ENCODE assay signal across 2 cellular contexts in the genomic region with DNA sequence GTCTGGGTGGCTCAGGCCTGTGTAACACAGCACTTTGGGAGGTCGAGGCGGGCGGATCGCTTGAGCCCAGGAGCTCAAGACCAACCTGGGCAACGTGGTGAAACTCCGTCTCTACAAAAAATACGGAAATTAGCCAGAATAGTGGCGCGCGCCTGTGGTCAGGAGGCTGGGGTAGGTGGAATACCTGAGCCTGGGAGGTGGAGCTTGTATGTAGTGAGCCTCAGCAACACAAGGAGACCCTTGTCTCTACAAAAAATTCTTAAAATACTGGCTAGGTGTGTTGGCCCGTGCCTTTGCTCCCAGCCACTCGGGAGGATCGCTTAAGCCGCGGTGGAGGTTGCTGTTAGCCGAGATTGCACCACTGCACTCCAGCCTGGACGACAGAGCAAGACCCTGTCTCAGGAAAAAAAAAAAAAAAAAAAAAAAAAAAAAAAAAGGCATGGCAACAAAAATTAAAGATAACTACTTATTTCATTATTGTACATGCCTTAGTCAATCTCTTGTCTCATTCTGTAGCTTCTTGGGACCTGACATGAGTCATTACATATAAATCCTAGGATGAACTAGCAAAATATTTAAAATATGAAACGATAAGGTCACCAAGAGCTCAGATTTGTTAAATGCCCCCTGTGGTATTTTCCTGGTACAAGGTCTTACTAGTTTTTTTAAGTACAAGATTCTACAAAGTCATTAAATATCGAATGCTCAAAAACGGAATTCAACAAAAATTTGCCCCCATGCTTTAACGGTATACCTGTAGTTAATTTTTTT.
TF ChIP-seq lines count a peak whose summit lies in the region.

No MANE protein-coding gene starts in this region.

TF ChIP-seq in H1, 55 proteins besides CTCF, POLR2A, EP300 and RAD21:
- TF ChIP-seq KDM4A (IDR thresholded peaks at IDR 0.05; ENCODE audit: low read depth, low read length, severe bottlenecking) (no peak), BACH1 (IDR thresholded peaks at IDR 0.05; ENCODE audit: low read length) (no peak), GABPA (IDR thresholded peaks at IDR 0.05; ENCODE audit: borderline replicate concordance, insufficient read depth, low read length) (no peak), NRF1 (IDR thresholded peaks at IDR 0.05; ENCODE audit: low read depth, low read length) (no peak), GTF2F1 (IDR thresholded peaks at IDR 0.05; ENCODE audit: borderline replicate concordance, low read depth, low read length) (no peak), TAF1 (IDR thresholded peaks at IDR 0.05; ENCODE audit: low read depth, low read length) (peak; percentile 38; the same call in 1 of the 2 replicates), CHD1 (IDR thresholded peaks at IDR 0.05; ENCODE audit: low read depth, low read length) (0 out of 2 replicates have a peak, but pooled peaks have one; percentile 42), SUZ12 (IDR thresholded peaks at IDR 0.05; ENCODE audit: low read length) (no peak), POLR2AphosphoS5 (IDR thresholded peaks at IDR 0.05; ENCODE audit: low read depth, low read length) (no peak), SRF (IDR thresholded peaks at IDR 0.05; ENCODE audit: low read depth, low read length) (no peak)
- TF ChIP-seq, protein P1, sequence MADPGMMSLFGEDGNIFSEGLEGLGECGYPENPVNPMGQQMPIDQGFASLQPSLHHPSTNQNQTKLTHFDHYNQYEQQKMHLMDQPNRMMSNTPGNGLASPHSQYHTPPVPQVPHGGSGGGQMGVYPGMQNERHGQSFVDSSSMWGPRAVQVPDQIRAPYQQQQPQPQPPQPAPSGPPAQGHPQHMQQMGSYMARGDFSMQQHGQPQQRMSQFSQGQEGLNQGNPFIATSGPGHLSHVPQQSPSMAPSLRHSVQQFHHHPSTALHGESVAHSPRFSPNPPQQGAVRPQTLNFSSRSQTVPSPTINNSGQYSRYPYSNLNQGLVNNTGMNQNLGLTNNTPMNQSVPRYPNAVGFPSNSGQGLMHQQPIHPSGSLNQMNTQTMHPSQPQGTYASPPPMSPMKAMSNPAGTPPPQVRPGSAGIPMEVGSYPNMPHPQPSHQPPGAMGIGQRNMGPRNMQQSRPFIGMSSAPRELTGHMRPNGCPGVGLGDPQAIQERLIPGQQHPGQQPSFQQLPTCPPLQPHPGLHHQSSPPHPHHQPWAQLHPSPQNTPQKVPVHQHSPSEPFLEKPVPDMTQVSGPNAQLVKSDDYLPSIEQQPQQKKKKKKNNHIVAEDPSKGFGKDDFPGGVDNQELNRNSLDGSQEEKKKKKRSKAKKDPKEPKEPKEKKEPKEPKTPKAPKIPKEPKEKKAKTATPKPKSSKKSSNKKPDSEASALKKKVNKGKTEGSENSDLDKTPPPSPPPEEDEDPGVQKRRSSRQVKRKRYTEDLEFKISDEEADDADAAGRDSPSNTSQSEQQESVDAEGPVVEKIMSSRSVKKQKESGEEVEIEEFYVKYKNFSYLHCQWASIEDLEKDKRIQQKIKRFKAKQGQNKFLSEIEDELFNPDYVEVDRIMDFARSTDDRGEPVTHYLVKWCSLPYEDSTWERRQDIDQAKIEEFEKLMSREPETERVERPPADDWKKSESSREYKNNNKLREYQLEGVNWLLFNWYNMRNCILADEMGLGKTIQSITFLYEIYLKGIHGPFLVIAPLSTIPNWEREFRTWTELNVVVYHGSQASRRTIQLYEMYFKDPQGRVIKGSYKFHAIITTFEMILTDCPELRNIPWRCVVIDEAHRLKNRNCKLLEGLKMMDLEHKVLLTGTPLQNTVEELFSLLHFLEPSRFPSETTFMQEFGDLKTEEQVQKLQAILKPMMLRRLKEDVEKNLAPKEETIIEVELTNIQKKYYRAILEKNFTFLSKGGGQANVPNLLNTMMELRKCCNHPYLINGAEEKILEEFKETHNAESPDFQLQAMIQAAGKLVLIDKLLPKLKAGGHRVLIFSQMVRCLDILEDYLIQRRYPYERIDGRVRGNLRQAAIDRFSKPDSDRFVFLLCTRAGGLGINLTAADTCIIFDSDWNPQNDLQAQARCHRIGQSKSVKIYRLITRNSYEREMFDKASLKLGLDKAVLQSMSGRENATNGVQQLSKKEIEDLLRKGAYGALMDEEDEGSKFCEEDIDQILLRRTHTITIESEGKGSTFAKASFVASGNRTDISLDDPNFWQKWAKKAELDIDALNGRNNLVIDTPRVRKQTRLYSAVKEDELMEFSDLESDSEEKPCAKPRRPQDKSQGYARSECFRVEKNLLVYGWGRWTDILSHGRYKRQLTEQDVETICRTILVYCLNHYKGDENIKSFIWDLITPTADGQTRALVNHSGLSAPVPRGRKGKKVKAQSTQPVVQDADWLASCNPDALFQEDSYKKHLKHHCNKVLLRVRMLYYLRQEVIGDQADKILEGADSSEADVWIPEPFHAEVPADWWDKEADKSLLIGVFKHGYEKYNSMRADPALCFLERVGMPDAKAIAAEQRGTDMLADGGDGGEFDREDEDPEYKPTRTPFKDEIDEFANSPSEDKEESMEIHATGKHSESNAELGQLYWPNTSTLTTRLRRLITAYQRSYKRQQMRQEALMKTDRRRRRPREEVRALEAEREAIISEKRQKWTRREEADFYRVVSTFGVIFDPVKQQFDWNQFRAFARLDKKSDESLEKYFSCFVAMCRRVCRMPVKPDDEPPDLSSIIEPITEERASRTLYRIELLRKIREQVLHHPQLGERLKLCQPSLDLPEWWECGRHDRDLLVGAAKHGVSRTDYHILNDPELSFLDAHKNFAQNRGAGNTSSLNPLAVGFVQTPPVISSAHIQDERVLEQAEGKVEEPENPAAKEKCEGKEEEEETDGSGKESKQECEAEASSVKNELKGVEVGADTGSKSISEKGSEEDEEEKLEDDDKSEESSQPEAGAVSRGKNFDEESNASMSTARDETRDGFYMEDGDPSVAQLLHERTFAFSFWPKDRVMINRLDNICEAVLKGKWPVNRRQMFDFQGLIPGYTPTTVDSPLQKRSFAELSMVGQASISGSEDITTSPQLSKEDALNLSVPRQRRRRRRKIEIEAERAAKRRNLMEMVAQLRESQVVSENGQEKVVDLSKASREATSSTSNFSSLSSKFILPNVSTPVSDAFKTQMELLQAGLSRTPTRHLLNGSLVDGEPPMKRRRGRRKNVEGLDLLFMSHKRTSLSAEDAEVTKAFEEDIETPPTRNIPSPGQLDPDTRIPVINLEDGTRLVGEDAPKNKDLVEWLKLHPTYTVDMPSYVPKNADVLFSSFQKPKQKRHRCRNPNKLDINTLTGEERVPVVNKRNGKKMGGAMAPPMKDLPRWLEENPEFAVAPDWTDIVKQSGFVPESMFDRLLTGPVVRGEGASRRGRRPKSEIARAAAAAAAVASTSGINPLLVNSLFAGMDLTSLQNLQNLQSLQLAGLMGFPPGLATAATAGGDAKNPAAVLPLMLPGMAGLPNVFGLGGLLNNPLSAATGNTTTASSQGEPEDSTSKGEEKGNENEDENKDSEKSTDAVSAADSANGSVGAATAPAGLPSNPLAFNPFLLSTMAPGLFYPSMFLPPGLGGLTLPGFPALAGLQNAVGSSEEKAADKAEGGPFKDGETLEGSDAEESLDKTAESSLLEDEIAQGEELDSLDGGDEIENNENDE (IDR thresholded peaks at IDR 0.05; ENCODE audit: insufficient replicate concordance, low read length), result peak; percentile 16
TF ChIP-seq in H1: peak in this region for 3.

TF ChIP-seq in neural cell, 6 proteins besides CTCF, POLR2A, EP300 and RAD21:
- TF ChIP-seq TAF1 (IDR thresholded peaks at IDR 0.05; ENCODE audit: low read depth) (no peak), SMC3 (conservative IDR thresholded peaks at IDR 0.05; ENCODE audit: poor library complexity) (no peak), POLR2AphosphoS5 (IDR thresholded peaks at IDR 0.05) (no peak), EZH2 (IDR thresholded peaks at IDR 0.05; ENCODE audit: borderline replicate concordance, insufficient read depth, low read length, poor library complexity, severe bottlenecking) (no peak), MXI1 (conservative IDR thresholded peaks at IDR 0.05; ENCODE audit: poor library complexity, severe bottlenecking) (no peak)
- TF ChIP-seq, protein P2, sequence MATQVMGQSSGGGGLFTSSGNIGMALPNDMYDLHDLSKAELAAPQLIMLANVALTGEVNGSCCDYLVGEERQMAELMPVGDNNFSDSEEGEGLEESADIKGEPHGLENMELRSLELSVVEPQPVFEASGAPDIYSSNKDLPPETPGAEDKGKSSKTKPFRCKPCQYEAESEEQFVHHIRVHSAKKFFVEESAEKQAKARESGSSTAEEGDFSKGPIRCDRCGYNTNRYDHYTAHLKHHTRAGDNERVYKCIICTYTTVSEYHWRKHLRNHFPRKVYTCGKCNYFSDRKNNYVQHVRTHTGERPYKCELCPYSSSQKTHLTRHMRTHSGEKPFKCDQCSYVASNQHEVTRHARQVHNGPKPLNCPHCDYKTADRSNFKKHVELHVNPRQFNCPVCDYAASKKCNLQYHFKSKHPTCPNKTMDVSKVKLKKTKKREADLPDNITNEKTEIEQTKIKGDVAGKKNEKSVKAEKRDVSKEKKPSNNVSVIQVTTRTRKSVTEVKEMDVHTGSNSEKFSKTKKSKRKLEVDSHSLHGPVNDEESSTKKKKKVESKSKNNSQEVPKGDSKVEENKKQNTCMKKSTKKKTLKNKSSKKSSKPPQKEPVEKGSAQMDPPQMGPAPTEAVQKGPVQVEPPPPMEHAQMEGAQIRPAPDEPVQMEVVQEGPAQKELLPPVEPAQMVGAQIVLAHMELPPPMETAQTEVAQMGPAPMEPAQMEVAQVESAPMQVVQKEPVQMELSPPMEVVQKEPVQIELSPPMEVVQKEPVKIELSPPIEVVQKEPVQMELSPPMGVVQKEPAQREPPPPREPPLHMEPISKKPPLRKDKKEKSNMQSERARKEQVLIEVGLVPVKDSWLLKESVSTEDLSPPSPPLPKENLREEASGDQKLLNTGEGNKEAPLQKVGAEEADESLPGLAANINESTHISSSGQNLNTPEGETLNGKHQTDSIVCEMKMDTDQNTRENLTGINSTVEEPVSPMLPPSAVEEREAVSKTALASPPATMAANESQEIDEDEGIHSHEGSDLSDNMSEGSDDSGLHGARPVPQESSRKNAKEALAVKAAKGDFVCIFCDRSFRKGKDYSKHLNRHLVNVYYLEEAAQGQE (IDR thresholded peaks at IDR 0.05; ENCODE audit: borderline replicate concordance), result no peak
